In genomic region chr1:186418503-186418902, GRCh38 we compare ENCODE assay signal across 20 cellular contexts. TPM values are rescaled to one million over a fixed set of nuclear protein-coding genes. Genes with fewer than 3 reads are reported as not detected.
"Had no signal": no experiment of that assay in that cellular context is flagged by ENCODE, and none has a peak within 500 bp of the region (broad histone marks: within the 10 kb centered on the region; RNA-seq: fewer than 3 reads in every experiment).

No MANE protein-coding gene starts in this region.

- ATAC-seq: stimulated activated naive B cell treated with anti-CD40 and anti-IgM and Interleukin-4, amounts not matched to agents 10 μg/mL and 1 μg/mL and 100 μg/mL, for 72 hours; WTC11 had no signal

- H3K27me3 ChIP-seq: breast epithelium, dorsolateral prefrontal cortex, esophagus muscularis mucosa, sigmoid colon, tibial nerve had no signal

- H3K27ac ChIP-seq: breast epithelium, dorsolateral prefrontal cortex, esophagus muscularis mucosa, left ventricle myocardium inferior, sigmoid colon, tibial nerve had no signal

- H3K4me3 ChIP-seq: breast epithelium, dorsolateral prefrontal cortex, esophagus muscularis mucosa, left ventricle myocardium inferior, sigmoid colon, tibial nerve had no signal

- H3K36me3 ChIP-seq: breast epithelium had no signal

- H3K4me1 ChIP-seq: breast epithelium, sigmoid colon had no signal

- H3K9me3 ChIP-seq: breast epithelium, esophagus muscularis mucosa, left ventricle myocardium inferior, sigmoid colon, tibial nerve had no signal

- DNase-seq: activated CD4-positive, alpha-beta T cell treated with anti-CD3 and anti-CD28 coated beads for 48 hours; activated naive CD4-positive, alpha-beta T cell treated with anti-CD3 and anti-CD28 coated beads, Interleukin-2, amount 50 U/mL, for 16 hours; amniotic stem cell; dorsolateral prefrontal cortex; foreskin melanocyte; head of caudate nucleus; islet precursor cell; left ventricle myocardium inferior; sigmoid colon; stimulated activated CD4-positive, alpha-beta T cell treated with anti-CD3 and anti-CD28 coated beads, Interleukin-2, amount 100 ng/mL, for 24 hours; stimulated activated naive B cell treated with anti-CD40 and anti-IgM and Interleukin-4, amounts not matched to agents 10 μg/mL and 1 μg/mL and 100 μg/mL, for 72 hours; T1000 had no signal

RNA-seq across cellular contexts. Expression of gene PDC, which starts 42.4 kb away (rescaled TPM):
- total RNA-seq: breast epithelium, cerebellum, esophagus muscularis mucosa, left ventricle myocardium inferior, neural crest cell, osteocyte, sigmoid colon, subcutaneous adipose tissue, tibial nerve, WTC11 had no signal
- polyA plus RNA-seq: sigmoid colon had no signal
